ENCODE assay signal across 8 cellular contexts in the genomic region with DNA sequence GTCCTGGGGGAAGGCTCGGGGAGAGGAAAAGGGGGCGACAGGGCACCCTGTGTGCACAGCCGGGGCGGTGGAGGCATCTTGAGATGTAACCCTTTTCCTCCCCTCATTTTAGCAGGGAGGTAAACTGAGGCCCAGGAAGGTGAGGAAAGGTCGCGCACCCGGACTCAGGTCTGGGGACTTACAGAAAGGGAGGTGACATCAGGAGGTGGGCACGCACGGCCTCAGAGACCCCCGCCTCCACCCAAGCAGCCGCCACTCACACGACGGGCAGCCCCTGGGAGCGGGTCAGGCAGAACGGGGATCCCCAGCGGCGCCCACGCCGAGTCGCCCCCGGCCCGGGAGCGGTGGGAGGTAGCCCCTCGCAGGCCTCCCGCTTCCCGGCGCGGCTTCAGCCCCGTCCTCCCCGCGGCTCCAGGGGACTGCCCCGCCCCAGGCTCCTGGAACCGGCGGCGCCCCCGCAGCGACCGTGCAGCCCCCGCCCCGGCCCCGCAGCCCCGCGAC. TPM values are rescaled to one million over a fixed set of nuclear protein-coding genes. Genes with fewer than 3 reads are reported as not detected.
A peak's percentile ranks its signal among the peaks of the same experiment; 100 is the strongest.
DNase-seq lines count a peak whose midpoint lies in the region; ATAC-seq and TF ChIP-seq lines count a peak whose summit lies in the region.

No MANE protein-coding gene starts in this region.

- H3K4me3 ChIP-seq in hepatocyte = peak overlapping the region; percentile 83

- H4K20me1 ChIP-seq in hepatocyte (ENCODE audit: insufficient read depth, poor library complexity, severe bottlenecking) = peaks cover 46% of the 10 kb centered on the region

- peak overlapping the region; percentile 90 for H3K4me3 Mint-ChIP-seq in activated CD4-positive, alpha-beta memory T cell treated with anti-CD3 and anti-CD28 coated beads, Interleukin-2, amount 10 ng/mL, durations not matched to agents 7 days and 5 days
- peak overlapping the region; percentile 87 for H3K4me3 Mint-ChIP-seq in stimulated activated memory B cell treated with anti-CD40 and anti-IgM and Interleukin-4, amounts not matched to agents 10 μg/mL and 1 μg/mL and 100 μg/mL, for 72 hours

- H3K4me2 ChIP-seq in hepatocyte = peak overlapping the region; percentile 100

- CTCF ChIA-PET in activated CD4-positive, alpha-beta memory T cell treated with anti-CD3 and anti-CD28 coated beads, Interleukin-2, amount 10 ng/mL, durations not matched to agents 7 days and 5 days (lab: Charles Lee) = interaction anchor here (0.8 to 2.1 kb wide), 2 partner anchors 9 to 63 kb away, joined by 5 to 6 read pairs; partner anchors contain the start of gene MRPL54

- TF ChIP-seq CTCF in GM13977 (IDR thresholded peaks at IDR 0.05; ENCODE audit: extremely low read depth, insufficient read depth, missing control alignments) (peak; percentile 1), hepatocyte (IDR thresholded peaks at IDR 0.05; ENCODE audit: poor library complexity) (no peak)

- H3K4me1 ChIP-seq in hepatocyte (ENCODE audit: insufficient read depth) = peaks cover 13% of the 10 kb centered on the region

- no peaks in the 10 kb centered on the region for H3K36me3 ChIP-seq in hepatocyte (replicated peaks; ENCODE audit: insufficient read depth, low read depth)

- WGBS in hepatocyte (ENCODE audit: low lambda C conversion rate, missing lambda C conversion rate) = 2% methylated on average over 14 of the region's 43 CpGs

- no peaks in the 10 kb centered on the region for H3K27me3 Mint-ChIP-seq in activated CD4-positive, alpha-beta memory T cell treated with anti-CD3 and anti-CD28 coated beads, Interleukin-2, amount 10 ng/mL, durations not matched to agents 7 days and 5 days
- peaks cover 1% of the 10 kb centered on the region for H3K27me3 Mint-ChIP-seq in stimulated activated memory B cell treated with anti-CD40 and anti-IgM and Interleukin-4, amounts not matched to agents 10 μg/mL and 1 μg/mL and 100 μg/mL, for 72 hours

- no peaks in the 10 kb centered on the region for H3K9me2 ChIP-seq in hepatocyte (replicated peaks; ENCODE audit: insufficient read depth)

- no peaks in the 10 kb centered on the region for H3K9me3 Mint-ChIP-seq in activated CD4-positive, alpha-beta memory T cell treated with anti-CD3 and anti-CD28 coated beads, Interleukin-2, amount 10 ng/mL, durations not matched to agents 7 days and 5 days
- H3K9me3 Mint-ChIP-seq in stimulated activated memory B cell treated with anti-CD40 and anti-IgM and Interleukin-4, amounts not matched to agents 10 μg/mL and 1 μg/mL and 100 μg/mL, for 72 hours = no peaks in the 10 kb centered on the region

- no peaks in the 10 kb centered on the region for H3K36me3 Mint-ChIP-seq in activated CD4-positive, alpha-beta memory T cell treated with anti-CD3 and anti-CD28 coated beads, Interleukin-2, amount 10 ng/mL, durations not matched to agents 7 days and 5 days (ENCODE audit: low read depth)
- H3K36me3 Mint-ChIP-seq in stimulated activated memory B cell treated with anti-CD40 and anti-IgM and Interleukin-4, amounts not matched to agents 10 μg/mL and 1 μg/mL and 100 μg/mL, for 72 hours = peaks cover 11% of the 10 kb centered on the region

- H3K4me1 Mint-ChIP-seq in activated CD4-positive, alpha-beta memory T cell treated with anti-CD3 and anti-CD28 coated beads, Interleukin-2, amount 10 ng/mL, durations not matched to agents 7 days and 5 days = peaks cover 16% of the 10 kb centered on the region
- peaks cover 45% of the 10 kb centered on the region for H3K4me1 Mint-ChIP-seq in stimulated activated memory B cell treated with anti-CD40 and anti-IgM and Interleukin-4, amounts not matched to agents 10 μg/mL and 1 μg/mL and 100 μg/mL, for 72 hours

- peak overlapping the region; percentile 74 for H3K27ac Mint-ChIP-seq in activated CD4-positive, alpha-beta memory T cell treated with anti-CD3 and anti-CD28 coated beads, Interleukin-2, amount 10 ng/mL, durations not matched to agents 7 days and 5 days
- peak overlapping the region; percentile 86 for H3K27ac Mint-ChIP-seq in stimulated activated memory B cell treated with anti-CD40 and anti-IgM and Interleukin-4, amounts not matched to agents 10 μg/mL and 1 μg/mL and 100 μg/mL, for 72 hours

- in situ Hi-C loops in GM13977 (cut with MboI; ENCODE audit: low pct_unique_long_range_greater_than_20kb, low sequenced_read_pairs, unreplicated experiment) = loop anchor here (5.0 kb wide), 1 partner anchor 37 kb away; no protein-coding TSS in a partner anchor

- peaks cover 51% of the 10 kb centered on the region for H3K79me2 ChIP-seq in hepatocyte

- POLR2A ChIA-PET in activated CD4-positive, alpha-beta memory T cell treated with anti-CD3 and anti-CD28 coated beads, Interleukin-2, amount 10 ng/mL, durations not matched to agents 7 days and 5 days (lab: Charles Lee) = interaction anchor here (1.0 to 1.4 kb wide), 2 partner anchors 12 to 38 kb away, joined by 3 read pairs; no protein-coding TSS in a partner anchor

- no peaks in the 10 kb centered on the region for H3K9me3 ChIP-seq in hepatocyte (ENCODE audit: low read depth)

- ATAC-seq in HG02870 (IDR thresholded peaks at IDR 0.05; ENCODE audit: unreplicated experiment) = peak; percentile 19
- no peak for ATAC-seq in stimulated activated memory B cell treated with anti-CD40 and anti-IgM and Interleukin-4, amounts not matched to agents 10 μg/mL and 1 μg/mL and 100 μg/mL, for 72 hours
- ATAC-seq in HG03469 (IDR thresholded peaks at IDR 0.05; ENCODE audit: unreplicated experiment) = no peak

- H3K27ac ChIP-seq in hepatocyte = peak overlapping the region; percentile 65

- peak overlapping the region; percentile 20 for H2AFZ ChIP-seq in hepatocyte

- DNase-seq in GM13977 (ENCODE audit: low spot score) (peak; percentile 65), hepatocyte (ENCODE audit: low spot score) (no peak), iPS-NIHi11 (ENCODE audit: low spot score) (no peak)
- no peak for DNase-seq in activated CD4-positive, alpha-beta memory T cell treated with anti-CD3 and anti-CD28 coated beads, Interleukin-2, amount 10 ng/mL, durations not matched to agents 7 days and 5 days
- no peak for DNase-seq in activated CD4-positive, alpha-beta T cell treated with anti-CD3 and anti-CD28 coated beads, Interleukin-2, amount 50 U/mL, for 1 hour

- H3K27me3 ChIP-seq in hepatocyte = no peaks in the 10 kb centered on the region

RNA-seq across cellular contexts. Expression of gene PIP5K1C, which starts 0.5 kb away (rescaled TPM):
- total RNA-seq in activated CD4-positive, alpha-beta memory T cell treated with anti-CD3 and anti-CD28 coated beads, Interleukin-2, amount 10 ng/mL, durations not matched to agents 7 days and 5 days = 10 to 100 TPM; 18.3 to 19.6 TPM
- 13.7 and 20.7 TPM in 2 replicates for total RNA-seq in hepatocyte
- polyA plus RNA-seq in hepatocyte = 33.5 and 37.1 TPM in 2 replicates

RNA-seq across cellular contexts. Expression of gene TJP3, which starts 8.4 kb away (rescaled TPM):
- total RNA-seq in activated CD4-positive, alpha-beta memory T cell treated with anti-CD3 and anti-CD28 coated beads, Interleukin-2, amount 10 ng/mL, durations not matched to agents 7 days and 5 days = 1 to 10 TPM; 1.4 to 1.7 TPM
- 23.7 and 24.4 TPM in 2 replicates for total RNA-seq in hepatocyte
- polyA plus RNA-seq in hepatocyte = 49.2 and 56.9 TPM in 2 replicates
